Comparison of ENCODE assay signal across 14 cellular contexts in the genomic region with DNA sequence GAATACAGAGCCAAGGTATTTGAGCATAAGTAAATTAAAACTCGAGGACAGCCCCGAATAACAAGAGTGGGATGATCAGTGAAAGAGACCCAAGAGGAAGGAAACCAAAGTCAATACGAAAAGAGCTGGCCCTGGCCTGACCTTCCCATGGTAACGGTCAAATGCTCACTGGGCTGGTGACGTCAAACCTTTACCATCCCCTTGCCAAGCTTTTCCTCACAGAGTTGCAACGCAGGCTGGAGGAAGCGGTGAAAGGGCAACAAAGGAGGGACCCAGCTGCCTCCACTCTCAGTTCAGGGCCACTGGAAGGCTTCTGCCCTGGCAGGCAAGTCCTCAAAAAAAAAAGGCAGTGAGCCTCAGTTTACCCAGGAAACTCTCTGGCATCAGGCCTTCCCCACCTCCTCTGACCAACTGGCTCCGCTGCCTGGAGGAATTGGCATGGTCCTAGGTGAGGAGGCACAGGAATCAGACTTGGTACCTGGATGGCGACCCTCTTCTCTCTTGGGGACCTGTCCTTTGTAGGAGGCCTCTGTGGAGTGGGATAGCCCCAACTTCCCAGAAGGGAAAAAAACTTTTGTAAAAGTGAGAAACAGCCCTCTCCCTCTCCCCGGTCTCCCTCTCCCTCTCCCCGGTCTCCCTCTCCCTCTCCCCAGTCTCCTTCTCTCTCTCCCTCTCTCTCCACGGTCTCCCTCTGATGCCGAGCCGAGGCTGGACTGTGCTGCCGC.
DNase-seq lines count a peak whose midpoint lies in the region; ATAC-seq and TF ChIP-seq lines count a peak whose summit lies in the region.
"Had no signal": no experiment of that assay in that cellular context is flagged by ENCODE, and none has a peak within 500 bp of the region (broad histone marks: within the 10 kb centered on the region; RNA-seq: fewer than 3 reads in every experiment).

No MANE protein-coding gene starts in this region.

- no peaks in the 10 kb centered on the region for H3K9me3 Mint-ChIP-seq in stimulated activated naive CD8-positive, alpha-beta T cell treated with anti-CD3 and anti-CD28 coated beads, Interleukin-15, amount 100 ng/mL, for 72 hours
- H3K9me3 Mint-ChIP-seq: T-helper 1 cell treated with Interleukin-12 subunit alpha and Interleukin-12 subunit beta and Interleukin-4 antibody, amounts not matched to agents 30 μg/mL and 1 μg/mL, for 36 hours had no signal

- H3K27ac Mint-ChIP-seq in stimulated activated naive CD8-positive, alpha-beta T cell treated with anti-CD3 and anti-CD28 coated beads, Interleukin-15, amount 100 ng/mL, for 72 hours: peak overlapping the region in 1 of 2 donors; percentile 19
- H3K27ac Mint-ChIP-seq: nephron progenitor cell; T-helper 1 cell treated with Interleukin-12 subunit alpha and Interleukin-12 subunit beta and Interleukin-4 antibody, amounts not matched to agents 30 μg/mL and 1 μg/mL, for 36 hours had no signal

- H3K4me1 ChIP-seq in mucosa of descending colon (ENCODE audit: low read depth): no peaks in the 10 kb centered on the region
- H3K4me1 ChIP-seq in aorta (ENCODE audit: control insufficient read depth in 1 of 2, insufficient read depth in 2 of 2, low read length in 2 of 2): no peaks in the 10 kb centered on the region

- no peaks in the 10 kb centered on the region for H3K27me3 ChIP-seq in aorta (ENCODE audit: control insufficient read depth in 1 of 2, insufficient read depth in 2 of 2, low read length in 1 of 2)

- H3K36me3 ChIP-seq in mucosa of descending colon (ENCODE audit: low read depth) (no peaks in the 10 kb centered on the region), aorta (ENCODE audit: control insufficient read depth in 1 of 2, insufficient read depth in 2 of 2, low read length in 1 of 2) (no peaks in the 10 kb centered on the region)

- no peak overlapping the region for H3K4me3 Mint-ChIP-seq in stimulated activated naive CD8-positive, alpha-beta T cell treated with anti-CD3 and anti-CD28 coated beads, Interleukin-15, amount 100 ng/mL, for 72 hours
- H3K4me3 Mint-ChIP-seq: nephron progenitor cell; T-helper 1 cell treated with Interleukin-12 subunit alpha and Interleukin-12 subunit beta and Interleukin-4 antibody, amounts not matched to agents 30 μg/mL and 1 μg/mL, for 36 hours had no signal

- H3K4me3 ChIP-seq in mucosa of descending colon (no peak overlapping the region), aorta (ENCODE audit: low read length in 2 of 2) (no peak overlapping the region)

- TF ChIP-seq CTCF in mucosa of descending colon (IDR thresholded peaks at IDR 0.05) (no peak), GM20000 (IDR thresholded peaks at IDR 0.05; ENCODE audit: extremely low read depth, missing control alignments) (no peak)

- WGBS in aorta, 2 donors: 90 to 91% methylated on average over 11 to 15 of the region's 15 CpGs

- H3K27me3 Mint-ChIP-seq in stimulated activated naive CD8-positive, alpha-beta T cell treated with anti-CD3 and anti-CD28 coated beads, Interleukin-15, amount 100 ng/mL, for 72 hours: no peaks in the 10 kb centered on the region

- intact Hi-C loops in mucosa of descending colon (cut with DNase I, micrococcal nuclease): no loop called here
- intact Hi-C loops in aorta (cut with DNase I): no loop called here

- peak; percentile 23 for ATAC-seq in stimulated activated naive CD8-positive, alpha-beta T cell treated with anti-CD3 and anti-CD28 coated beads, Interleukin-15, Interleukin-2, amounts not matched to agents 100 U/mL and 50 U/mL, for 24 hours
- no peak for ATAC-seq in stimulated activated naive CD8-positive, alpha-beta T cell treated with anti-CD3 and anti-CD28 coated beads, Interleukin-15, amount 100 ng/mL, for 72 hours
- ATAC-seq in mucosa of descending colon: peak; percentile 25
- peak; percentile 72 for ATAC-seq in aorta (ENCODE audit: low FRiP score)

- no peak for DNase-seq in stimulated activated naive CD8-positive, alpha-beta T cell treated with anti-CD3 and anti-CD28 coated beads, Interleukin-15, Interleukin-2, amounts not matched to agents 100 U/mL and 50 U/mL, for 24 hours
- DNase-seq in stimulated activated naive CD8-positive, alpha-beta T cell treated with anti-CD3 and anti-CD28 coated beads, Interleukin-15, amount 100 ng/mL, for 72 hours: no peak
- DNase-seq in fibroblast of gingiva (ENCODE audit: low read depth) (peak; percentile 82), mucosa of descending colon (peak in 1 of 3 donors; percentile 34), aorta (peak in 1 of 2 donors; percentile 86), activated gamma-delta T cell (lab: John Stamatoyannopoulos, UW) (no peak), GM20000 (ENCODE audit: low spot score) (no peak)
- no peak for DNase-seq in activated T-cell treated with anti-CD3 and anti-CD28 coated beads, Interleukin-2, amount 50 U/mL, for 1 hour
- DNase-seq: hypothalamus; Kasumi-1; NCI-H524; nephron progenitor cell; stimulated activated CD4-positive, alpha-beta T cell treated with anti-CD3 and anti-CD28 coated beads, Interleukin-2, amount 100 ng/mL, for 48 hours had no signal

- no peaks in the 10 kb centered on the region for H3K9me3 ChIP-seq in mucosa of descending colon
- no peaks in the 10 kb centered on the region for H3K9me3 ChIP-seq in aorta (ENCODE audit: control insufficient read depth, low read length)

- H3K4me1 Mint-ChIP-seq in stimulated activated naive CD8-positive, alpha-beta T cell treated with anti-CD3 and anti-CD28 coated beads, Interleukin-15, amount 100 ng/mL, for 72 hours: no peaks in the 10 kb centered on the region

- H3K27ac ChIP-seq in aorta (ENCODE audit: low read depth in 1 of 2, low read length in 2 of 2): no peak overlapping the region
